In genomic region chr1:110975265-110975664, GRCh38 we compare ENCODE assay signal across 28 cellular contexts.
"Had no signal": no experiment of that assay in that cellular context is flagged by ENCODE, and none has a peak within 500 bp of the region (broad histone marks: within the 10 kb centered on the region; RNA-seq: fewer than 3 reads in every experiment).

No MANE protein-coding gene starts in this region.

- DNase-seq: activated CD4-positive, alpha-beta memory T cell treated with anti-CD3 and anti-CD28 coated beads, Interleukin-2, amount 10 ng/mL, durations not matched to agents 7 days and 5 days; activated CD4-positive, alpha-beta T cell treated with anti-CD3 and anti-CD28 coated beads for 1 hour; activated CD4-positive, alpha-beta T cell treated with anti-CD3 and anti-CD28 coated beads for 4 hours; activated CD4-positive, alpha-beta T cell treated with anti-CD3 and anti-CD28 coated beads, Interleukin-2, amount 10 ng/mL, durations not matched to agents 7 days and 5 days; activated CD4-positive, alpha-beta T cell treated with anti-CD3 and anti-CD28 coated beads, Interleukin-2, amount 50 U/mL, for 4 hours; activated CD8-positive, alpha-beta memory T cell treated with anti-CD3 and anti-CD28 coated beads, Interleukin-2, amount 50 U/mL, for 48 hours; activated gamma-delta T cell; activated naive CD4-positive, alpha-beta T cell; activated naive CD4-positive, alpha-beta T cell treated with anti-CD3 and anti-CD28 coated beads, Interleukin-2, amount 10 ng/mL, durations not matched to agents 7 days and 5 days; activated naive CD8-positive, alpha-beta T cell treated with anti-CD3 and anti-CD28 coated beads, Interleukin-2, amount 10 ng/mL, durations not matched to agents 7 days and 5 days; activated T-cell treated with anti-CD3 and anti-CD28 coated beads for 4 hours; activated T-cell treated with anti-CD3 and anti-CD28 coated beads, Interleukin-2, amount 50 U/mL, for 24 hours; activated T-cell treated with anti-CD3 and anti-CD28 coated beads, Interleukin-2, amount 50 U/mL, for 72 hours; cortex of kidney; dermis blood vessel endothelial cell; effector CD4-positive, alpha-beta T cell; effector memory CD8-positive, alpha-beta T cell; erythroblast; foreskin keratinocyte; heart right ventricle; T-helper 2 cell had no signal

- H3K27ac ChIP-seq: ascending aorta, esophagus muscularis mucosa, foreskin keratinocyte, gastroesophageal sphincter, heart right ventricle, VCaP had no signal

- ATAC-seq: activated naive CD4-positive, alpha-beta T cell treated with anti-CD3 and anti-CD28 coated beads, Interleukin-2, amount 50 U/mL, for 72 hours; activated T-cell treated with anti-CD3 and anti-CD28 coated beads, Interleukin-2, amount 50 U/mL, for 72 hours; effector memory CD8-positive, alpha-beta T cell; foreskin keratinocyte; gastroesophageal sphincter; heart right ventricle; WTC11 had no signal

- FAIRE-seq: bronchial epithelial cell had no signal

- H3K36me3 ChIP-seq: ascending aorta, esophagus muscularis mucosa, gastroesophageal sphincter, heart right ventricle had no signal

- H3K4me1 ChIP-seq: ascending aorta, esophagus muscularis mucosa, foreskin keratinocyte, gastroesophageal sphincter, heart right ventricle had no signal

- H3K4me3 ChIP-seq: ascending aorta, esophagus muscularis mucosa, gastroesophageal sphincter, heart right ventricle had no signal

- H3K27me3 ChIP-seq: ascending aorta, foreskin keratinocyte had no signal
